ENCODE assay signal across 9 cellular contexts in the genomic region with DNA sequence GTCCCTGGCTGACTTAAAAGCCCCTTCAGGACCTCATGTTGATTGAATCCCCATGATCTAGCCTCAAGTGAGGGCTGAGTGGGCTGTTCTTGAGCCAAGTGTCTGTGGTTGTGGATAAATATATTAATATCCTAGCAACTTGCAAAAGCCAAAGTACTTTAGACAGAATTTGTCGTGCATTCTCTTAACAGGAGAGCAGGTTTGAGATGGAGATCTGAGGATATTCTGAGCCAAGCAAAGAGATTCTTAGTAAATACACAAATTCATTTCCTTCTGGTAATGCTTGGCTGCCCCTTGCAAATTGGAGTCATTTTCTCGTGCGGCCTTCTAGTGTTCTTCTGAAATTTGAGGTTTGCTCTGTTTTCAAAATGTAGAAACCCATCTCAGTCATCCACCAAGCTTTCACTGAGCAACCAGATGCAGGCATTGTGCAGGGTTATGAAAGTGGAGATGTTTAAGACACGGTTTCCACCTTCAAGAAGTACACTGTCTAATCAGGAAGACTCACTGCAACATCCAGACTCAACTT.
DNase-seq lines count a peak whose midpoint lies in the region; ATAC-seq, FAIRE-seq and TF ChIP-seq lines count a peak whose summit lies in the region.
"Had no signal": no experiment of that assay in that cellular context is flagged by ENCODE, and none has a peak within 500 bp of the region (broad histone marks: within the 10 kb centered on the region; RNA-seq: fewer than 3 reads in every experiment).

No MANE protein-coding gene starts in this region.

- intact Hi-C loops in body of pancreas (cut with DNase I) = no loop called here
- intact Hi-C loops in prostate gland (cut with DNase I) = no loop called here
- intact Hi-C loops in esophagus squamous epithelium (cut with DNase I) = no loop called here

- no peak for TF ChIP-seq POLR2A in body of pancreas (IDR thresholded peaks at IDR 0.05)
- TF ChIP-seq POLR2A in prostate gland (IDR thresholded peaks at IDR 0.05) = no peak
- TF ChIP-seq POLR2A in esophagus squamous epithelium (IDR thresholded peaks at IDR 0.05) = no peak

- FAIRE-seq in GM19239 (lab: Jason Lieb, UNC) = peak; percentile 100
- FAIRE-seq: endometrium had no signal

- H3K27ac ChIP-seq in body of pancreas = peak overlapping the region in 3 of 4 donors; percentile 3 to 33 (median 22)
- H3K27ac ChIP-seq in prostate gland = no peak overlapping the region
- H3K27ac ChIP-seq in esophagus squamous epithelium = peak overlapping the region in 1 of 4 donors; percentile 25

- 77 to 85% methylated on average over 4 of the region's 4 CpGs for WGBS in body of pancreas, 2 donors
- 89% methylated on average over 4 of the region's 4 CpGs for WGBS in prostate gland
- WGBS in esophagus squamous epithelium, 2 donors = 63 to 67% methylated on average over 4 of the region's 4 CpGs

- H3K4me1 ChIP-seq in body of pancreas (peaks cover 18% of the 10 kb centered on the region), prostate gland (replicated peaks) (no peaks in the 10 kb centered on the region), esophagus squamous epithelium (peaks cover 0 to 12% (median 0%) of the 10 kb centered on the region in 3 donors)

- TF ChIP-seq CTCF in AG10803 (conservative IDR thresholded peaks at IDR 0.05; ENCODE audit: low read length) (no peak), body of pancreas (IDR thresholded peaks at IDR 0.05) (no peak), prostate gland (IDR thresholded peaks at IDR 0.05) (no peak), esophagus squamous epithelium (IDR thresholded peaks at IDR 0.05) (no peak)

- ATAC-seq in HG03095 (IDR thresholded peaks at IDR 0.05; ENCODE audit: unreplicated experiment) (peak; percentile 92), body of pancreas (no peak)

- H3K27me3 ChIP-seq in body of pancreas (no peaks in the 10 kb centered on the region), prostate gland (replicated peaks; ENCODE audit: insufficient read depth) (no peaks in the 10 kb centered on the region), esophagus squamous epithelium (no peaks in the 10 kb centered on the region)

- peak; percentile 90 for DNase-seq in AG10803 (ENCODE audit: low read depth)
- DNase-seq in GM19239 (ENCODE audit: insufficient read length, low spot score) = peak; percentile 59
- no peak for DNase-seq in body of pancreas
- DNase-seq in SW480 (ENCODE audit: low spot score) = no peak
- DNase-seq in prostate gland (ENCODE audit: low spot score) = no peak
- DNase-seq in mucosa of gallbladder (ENCODE audit: low spot score) = no peak
- no peak for DNase-seq in esophagus squamous epithelium (lab: John Stamatoyannopoulos, UW)

- H3K4me3 ChIP-seq in AG10803 (ENCODE audit: low read length) (no peak overlapping the region), body of pancreas (no peak overlapping the region), prostate gland (no peak overlapping the region), esophagus squamous epithelium (no peak overlapping the region)

- no peaks in the 10 kb centered on the region for H3K36me3 ChIP-seq in body of pancreas (replicated peaks in 1 of 2; ENCODE audit: insufficient read depth in 1 of 2, low read depth in 2 of 2)
- H3K36me3 ChIP-seq in prostate gland = no peaks in the 10 kb centered on the region
- H3K36me3 ChIP-seq in esophagus squamous epithelium = no peaks in the 10 kb centered on the region

- H3K9me3 ChIP-seq in body of pancreas = no peaks in the 10 kb centered on the region
- no peaks in the 10 kb centered on the region for H3K9me3 ChIP-seq in prostate gland
- H3K9me3 ChIP-seq in esophagus squamous epithelium = no peaks in the 10 kb centered on the region

Comparison
In these comparisons a context has a peak if more than half of its experiments do, and no peak if none do; other contexts are left out.
1. DNase-seq: peak in AG10803 (single experiment) and GM19239 (single experiment); none in body of pancreas (0 of 4), SW480 (single experiment), prostate gland (single experiment), mucosa of gallbladder (single experiment) and esophagus squamous epithelium (single experiment).
2. H3K27ac ChIP-seq: peak in body of pancreas (3 of 4); none in prostate gland (0 of 2).